15 cellular contexts compared by ENCODE assay signal in genomic region chr2:65298089-65298488, GRCh38.
A peak's percentile ranks its signal among the peaks of the same experiment; 100 is the strongest.
DNase-seq lines count a peak whose midpoint lies in the region; ATAC-seq and TF ChIP-seq lines count a peak whose summit lies in the region.
"Had no signal": no experiment of that assay in that cellular context is flagged by ENCODE, and none has a peak within 500 bp of the region (broad histone marks: within the 10 kb centered on the region; RNA-seq: fewer than 3 reads in every experiment).

No MANE protein-coding gene starts in this region.

- TF ChIP-seq POLR2A in NB4 (IDR thresholded peaks at IDR 0.05; ENCODE audit: extremely low read depth, insufficient read length) (no peak), vagina (IDR thresholded peaks at IDR 0.05) (no peak)

- no peaks in the 10 kb centered on the region for H3K9me3 Mint-ChIP-seq in activated CD4-positive, alpha-beta memory T cell treated with anti-CD3 and anti-CD28 coated beads, Interleukin-2, amount 10 ng/mL, durations not matched to agents 7 days and 5 days
- no peaks in the 10 kb centered on the region for H3K9me3 Mint-ChIP-seq in activated CD4-positive, alpha-beta memory T cell treated with anti-CD3 and anti-CD28 coated beads for 36 hours

- TF ChIP-seq CTCF in NB4 (IDR thresholded peaks at IDR 0.05; ENCODE audit: low read depth, low read length), result no peak
- no peak for TF ChIP-seq CTCF in vagina (IDR thresholded peaks at IDR 0.05)

- CTCF ChIA-PET in activated CD4-positive, alpha-beta memory T cell treated with anti-CD3 and anti-CD28 coated beads, Interleukin-2, amount 10 ng/mL, durations not matched to agents 7 days and 5 days (lab: Charles Lee), result interaction anchor here (0.7 kb wide), 1 partner anchor 20 kb away, joined by 3 read pairs; no protein-coding TSS in a partner anchor
- CTCF ChIA-PET in activated CD4-positive, alpha-beta memory T cell treated with anti-CD3 and anti-CD28 coated beads for 36 hours (lab: Charles Lee), result interaction anchor here (0.8 to 1.6 kb wide), 2 partner anchors 21 to 22 kb away, joined by 3 to 11 read pairs; no protein-coding TSS in a partner anchor

- peaks cover 5% of the 10 kb centered on the region for H3K36me3 Mint-ChIP-seq in activated CD4-positive, alpha-beta memory T cell treated with anti-CD3 and anti-CD28 coated beads, Interleukin-2, amount 10 ng/mL, durations not matched to agents 7 days and 5 days (ENCODE audit: low read depth)
- no peaks in the 10 kb centered on the region for H3K36me3 Mint-ChIP-seq in activated CD4-positive, alpha-beta memory T cell treated with anti-CD3 and anti-CD28 coated beads for 36 hours
- H3K36me3 Mint-ChIP-seq: CD4-positive, alpha-beta memory T cell had no signal

- H3K4me1 ChIP-seq in vagina, result peaks cover 41% of the 10 kb centered on the region
- H3K4me1 ChIP-seq: BE2C, HAP-1 had no signal

- no peak overlapping the region for H3K4me3 Mint-ChIP-seq in activated CD4-positive, alpha-beta memory T cell treated with anti-CD3 and anti-CD28 coated beads, Interleukin-2, amount 10 ng/mL, durations not matched to agents 7 days and 5 days
- no peak overlapping the region for H3K4me3 Mint-ChIP-seq in activated CD4-positive, alpha-beta memory T cell treated with anti-CD3 and anti-CD28 coated beads for 36 hours
- H3K4me3 Mint-ChIP-seq: CD4-positive, alpha-beta memory T cell had no signal

- H3K4me1 Mint-ChIP-seq in activated CD4-positive, alpha-beta memory T cell treated with anti-CD3 and anti-CD28 coated beads, Interleukin-2, amount 10 ng/mL, durations not matched to agents 7 days and 5 days, result peaks cover 50% of the 10 kb centered on the region
- H3K4me1 Mint-ChIP-seq in activated CD4-positive, alpha-beta memory T cell treated with anti-CD3 and anti-CD28 coated beads for 36 hours (ENCODE audit: low read depth), result peaks cover 45% of the 10 kb centered on the region

- POLR2A ChIA-PET in activated CD4-positive, alpha-beta memory T cell treated with anti-CD3 and anti-CD28 coated beads, Interleukin-2, amount 10 ng/mL, durations not matched to agents 7 days and 5 days (lab: Charles Lee), result interaction anchor here (3.8 kb wide), 1 partner anchor 133 kb away, joined by 21 read pairs; the partner anchor contains the start of gene SPRED2
- POLR2A ChIA-PET in activated CD4-positive, alpha-beta memory T cell treated with anti-CD3 and anti-CD28 coated beads for 36 hours (lab: Charles Lee), result no interaction called here

- peak; percentile 50 for ATAC-seq in left colon
- no peak for ATAC-seq in HG02970 (IDR thresholded peaks at IDR 0.05; ENCODE audit: low FRiP score, unreplicated experiment)
- ATAC-seq: A549 had no signal

- intact Hi-C loops in activated CD4-positive, alpha-beta memory T cell treated with anti-CD3 and anti-CD28 coated beads for 36 hours (cut with micrococcal nuclease), result no loop called here
- intact Hi-C loops in left colon (cut with DNase I, micrococcal nuclease) (no loop called here), vagina (cut with DNase I) (no loop called here)

- H3K4me3 ChIP-seq in NB4 (ENCODE audit: low read depth, low read length) (no peak overlapping the region), vagina (no peak overlapping the region)
- H3K4me3 ChIP-seq: A549, HAP-1 had no signal

- peaks cover 41% of the 10 kb centered on the region for H3K27me3 Mint-ChIP-seq in activated CD4-positive, alpha-beta memory T cell treated with anti-CD3 and anti-CD28 coated beads, Interleukin-2, amount 10 ng/mL, durations not matched to agents 7 days and 5 days
- H3K27me3 Mint-ChIP-seq in activated CD4-positive, alpha-beta memory T cell treated with anti-CD3 and anti-CD28 coated beads for 36 hours, result peaks cover 20% of the 10 kb centered on the region

- DNase-seq in activated CD4-positive, alpha-beta memory T cell treated with anti-CD3 and anti-CD28 coated beads, Interleukin-2, amount 10 ng/mL, durations not matched to agents 7 days and 5 days, result no peak
- no peak for DNase-seq in activated CD4-positive, alpha-beta memory T cell treated with anti-CD3 and anti-CD28 coated beads for 36 hours
- peak; percentile 63 for DNase-seq in NB4 (ENCODE audit: low read depth)
- DNase-seq in left colon, result no peak
- no peak for DNase-seq in vagina (ENCODE audit: extremely low spot score in 2 of 2)
- no peak for DNase-seq in pons (ENCODE audit: low spot score)
- DNase-seq: BE2C; CD4-positive, alpha-beta memory T cell; DMS53; GF-D8; GOT3 had no signal

- H3K27ac Mint-ChIP-seq in activated CD4-positive, alpha-beta memory T cell treated with anti-CD3 and anti-CD28 coated beads, Interleukin-2, amount 10 ng/mL, durations not matched to agents 7 days and 5 days, result peak overlapping the region; percentile 22
- H3K27ac Mint-ChIP-seq in activated CD4-positive, alpha-beta memory T cell treated with anti-CD3 and anti-CD28 coated beads for 36 hours, result no peak overlapping the region
- H3K27ac Mint-ChIP-seq: CD4-positive, alpha-beta memory T cell had no signal

- H3K27ac ChIP-seq in vagina, result peak overlapping the region; percentile 20
- H3K27ac ChIP-seq: A549, C4-2B had no signal

- H3K36me3 ChIP-seq in vagina, result no peaks in the 10 kb centered on the region
- H3K36me3 ChIP-seq: BE2C, HAP-1 had no signal

- no peaks in the 10 kb centered on the region for H3K27me3 ChIP-seq in vagina
- H3K27me3 ChIP-seq: BE2C had no signal

- no peaks in the 10 kb centered on the region for H3K9me3 ChIP-seq in vagina
- H3K9me3 ChIP-seq: A549, BE2C, HAP-1 had no signal
